Comparison of ENCODE assay signal across 13 cellular contexts in genomic region chr6:30494275-30494990, GRCh38. TPM values are rescaled to one million over a fixed set of nuclear protein-coding genes. Genes with fewer than 3 reads are reported as not detected.
DNase-seq lines count a peak whose midpoint lies in the region; ATAC-seq and TF ChIP-seq lines count a peak whose summit lies in the region.
"Had no signal": no experiment of that assay in that cellular context is flagged by ENCODE, and none has a peak within 500 bp of the region (broad histone marks: within the 10 kb centered on the region; RNA-seq: fewer than 3 reads in every experiment).

No MANE protein-coding gene starts in this region.

- no peak for ATAC-seq in stimulated activated naive CD8-positive, alpha-beta T cell treated with anti-CD3 and anti-CD28 coated beads, Interleukin-15, Interleukin-2, amounts not matched to agents 100 U/mL and 50 U/mL, for 24 hours
- ATAC-seq in GM19455 (IDR thresholded peaks at IDR 0.05; ENCODE audit: unreplicated experiment) = no peak

- intact Hi-C loops in vagina (cut with DNase I) = no loop called here

- H3K9me3 Mint-ChIP-seq in stimulated activated naive CD8-positive, alpha-beta T cell treated with anti-CD3 and anti-CD28 coated beads, Interleukin-15, Interleukin-2, amounts not matched to agents 100 ng/mL and 50 ng/mL, for 24 hours = no peaks in the 10 kb centered on the region
- no peaks in the 10 kb centered on the region for H3K9me3 Mint-ChIP-seq in activated CD4-positive, alpha-beta memory T cell treated with anti-CD3 and anti-CD28 coated beads, Interleukin-2, amount 10 ng/mL, durations not matched to agents 7 days and 5 days
- H3K9me3 Mint-ChIP-seq in immature natural killer cell = no peaks in the 10 kb centered on the region

- H3K36me3 Mint-ChIP-seq in stimulated activated naive CD8-positive, alpha-beta T cell treated with anti-CD3 and anti-CD28 coated beads, Interleukin-15, Interleukin-2, amounts not matched to agents 100 ng/mL and 50 ng/mL, for 24 hours (ENCODE audit: low read depth) = peaks cover 51% of the 10 kb centered on the region
- H3K36me3 Mint-ChIP-seq in activated CD4-positive, alpha-beta memory T cell treated with anti-CD3 and anti-CD28 coated beads, Interleukin-2, amount 10 ng/mL, durations not matched to agents 7 days and 5 days (ENCODE audit: low read depth) = peaks cover 51% of the 10 kb centered on the region
- H3K36me3 Mint-ChIP-seq in immature natural killer cell = peaks cover 38 to 44% (median 42%) of the 10 kb centered on the region in 3 donors

- no peak for TF ChIP-seq POLR2A in vagina (IDR thresholded peaks at IDR 0.05)

- CTCF ChIA-PET in activated CD4-positive, alpha-beta memory T cell treated with anti-CD3 and anti-CD28 coated beads, Interleukin-2, amount 10 ng/mL, durations not matched to agents 7 days and 5 days (lab: Charles Lee) = interaction anchor here (0.7 to 8.6 kb wide), 11 partner anchors 9 to 236 kb away, joined by 3 to 86 read pairs (median 7); partner anchors contain the start of gene DHX16

- no peak for DNase-seq in stimulated activated naive CD8-positive, alpha-beta T cell treated with anti-CD3 and anti-CD28 coated beads, Interleukin-15, Interleukin-2, amounts not matched to agents 100 U/mL and 50 U/mL, for 24 hours
- no peak for DNase-seq in activated CD4-positive, alpha-beta memory T cell treated with anti-CD3 and anti-CD28 coated beads, Interleukin-2, amount 10 ng/mL, durations not matched to agents 7 days and 5 days
- DNase-seq in immature natural killer cell (peak; percentile 30 to 48 (median 34)), vagina (ENCODE audit: extremely low spot score in 2 of 2) (no peak), NCI-H1048 (lab: John Stamatoyannopoulos, UW) (no peak), putamen (ENCODE audit: low spot score) (no peak)
- DNase-seq: amniotic stem cell, NCI-H1092, NCI-H226 had no signal

- peaks cover 53% of the 10 kb centered on the region for H3K4me1 ChIP-seq in vagina

- no peak overlapping the region for H3K4me3 ChIP-seq in vagina
- H3K4me3 ChIP-seq: BLaER1, coronary artery had no signal

- no peaks in the 10 kb centered on the region for H3K27me3 Mint-ChIP-seq in stimulated activated naive CD8-positive, alpha-beta T cell treated with anti-CD3 and anti-CD28 coated beads, Interleukin-15, Interleukin-2, amounts not matched to agents 100 ng/mL and 50 ng/mL, for 24 hours
- H3K27me3 Mint-ChIP-seq in activated CD4-positive, alpha-beta memory T cell treated with anti-CD3 and anti-CD28 coated beads, Interleukin-2, amount 10 ng/mL, durations not matched to agents 7 days and 5 days = no peaks in the 10 kb centered on the region
- peaks cover 43 to 58% (median 50%) of the 10 kb centered on the region in 3 donors for H3K27me3 Mint-ChIP-seq in immature natural killer cell (ENCODE audit: low read depth in 3 of 3)

- peak overlapping the region; percentile 91 for H3K27ac Mint-ChIP-seq in stimulated activated naive CD8-positive, alpha-beta T cell treated with anti-CD3 and anti-CD28 coated beads, Interleukin-15, Interleukin-2, amounts not matched to agents 100 ng/mL and 50 ng/mL, for 24 hours
- peak overlapping the region; percentile 47 for H3K27ac Mint-ChIP-seq in activated CD4-positive, alpha-beta memory T cell treated with anti-CD3 and anti-CD28 coated beads, Interleukin-2, amount 10 ng/mL, durations not matched to agents 7 days and 5 days
- H3K27ac Mint-ChIP-seq in immature natural killer cell = peak overlapping the region; percentile 79 to 99 (median 86)

- H3K4me1 Mint-ChIP-seq in stimulated activated naive CD8-positive, alpha-beta T cell treated with anti-CD3 and anti-CD28 coated beads, Interleukin-15, Interleukin-2, amounts not matched to agents 100 ng/mL and 50 ng/mL, for 24 hours (ENCODE audit: low read depth) = peaks cover 67% of the 10 kb centered on the region
- peaks cover 64% of the 10 kb centered on the region for H3K4me1 Mint-ChIP-seq in activated CD4-positive, alpha-beta memory T cell treated with anti-CD3 and anti-CD28 coated beads, Interleukin-2, amount 10 ng/mL, durations not matched to agents 7 days and 5 days
- peaks cover 71 to 74% of the 10 kb centered on the region in 2 donors for H3K4me1 Mint-ChIP-seq in immature natural killer cell

- peak overlapping the region; percentile 96 for H3K4me3 Mint-ChIP-seq in stimulated activated naive CD8-positive, alpha-beta T cell treated with anti-CD3 and anti-CD28 coated beads, Interleukin-15, Interleukin-2, amounts not matched to agents 100 ng/mL and 50 ng/mL, for 24 hours
- peak overlapping the region; percentile 1 for H3K4me3 Mint-ChIP-seq in activated CD4-positive, alpha-beta memory T cell treated with anti-CD3 and anti-CD28 coated beads, Interleukin-2, amount 10 ng/mL, durations not matched to agents 7 days and 5 days
- peak overlapping the region; percentile 76 to 99 (median 99) for H3K4me3 Mint-ChIP-seq in immature natural killer cell

- no peaks in the 10 kb centered on the region for H3K9me3 ChIP-seq in vagina

- no peak for TF ChIP-seq CTCF in vagina (IDR thresholded peaks at IDR 0.05)

- peak overlapping the region; percentile 3 for H3K27ac ChIP-seq in vagina
- H3K27ac ChIP-seq: BLaER1, coronary artery had no signal

- H3K36me3 ChIP-seq in vagina = peaks cover 0 to 43% of the 10 kb centered on the region in 2 donors

- no peaks in the 10 kb centered on the region for H3K27me3 ChIP-seq in vagina
- H3K27me3 ChIP-seq: BLaER1 had no signal

- POLR2A ChIA-PET in activated CD4-positive, alpha-beta memory T cell treated with anti-CD3 and anti-CD28 coated beads, Interleukin-2, amount 10 ng/mL, durations not matched to agents 7 days and 5 days (lab: Charles Lee) = interaction anchor here (0.6 to 8.6 kb wide), 16 partner anchors 9 to 227 kb away, joined by 3 to 290 read pairs (median 9); partner anchors contain the start of genes ABCF1, GNL1 and PRR3

RNA-seq across cellular contexts. Expression of gene HLA-E, which starts 5.1 kb away (rescaled TPM):
- total RNA-seq in activated CD4-positive, alpha-beta memory T cell treated with anti-CD3 and anti-CD28 coated beads, Interleukin-2, amount 10 ng/mL, durations not matched to agents 7 days and 5 days = 100 to 1,000 TPM; 757 to 767 TPM
- polyA plus RNA-seq in immature natural killer cell = 1,000 to 10,000 TPM; 2,819 to 4,179 (median 3,086) TPM
- 618 TPM for total RNA-seq in vagina

Comparison
In these comparisons a context has a peak if more than half of its experiments do, and no peak if none do; other contexts are left out.
1. H3K4me3 Mint-ChIP-seq: peak in every context shown above with its lines; median percentile 99 in immature natural killer cell; 96 in stimulated activated naive CD8-positive, alpha-beta T cell treated with anti-CD3 and anti-CD28 coated beads, Interleukin-15, Interleukin-2, amounts not matched to agents 100 ng/mL and 50 ng/mL, for 24 hours; 1 in activated CD4-positive, alpha-beta memory T cell treated with anti-CD3 and anti-CD28 coated beads, Interleukin-2, amount 10 ng/mL, durations not matched to agents 7 days and 5 days.
2. DNase-seq: peak in immature natural killer cell (3 of 3); none in stimulated activated naive CD8-positive, alpha-beta T cell treated with anti-CD3 and anti-CD28 coated beads, Interleukin-15, Interleukin-2, amounts not matched to agents 100 U/mL and 50 U/mL, for 24 hours (single experiment), activated CD4-positive, alpha-beta memory T cell treated with anti-CD3 and anti-CD28 coated beads, Interleukin-2, amount 10 ng/mL, durations not matched to agents 7 days and 5 days (single experiment), vagina (0 of 2), NCI-H1048 (single experiment) and putamen (single experiment).
3. Peak in every context shown above with its lines, with median percentiles within 50 percentile points of each other: H3K27ac Mint-ChIP-seq.